ENCODE assay signal across 23 cellular contexts in the genomic region with DNA sequence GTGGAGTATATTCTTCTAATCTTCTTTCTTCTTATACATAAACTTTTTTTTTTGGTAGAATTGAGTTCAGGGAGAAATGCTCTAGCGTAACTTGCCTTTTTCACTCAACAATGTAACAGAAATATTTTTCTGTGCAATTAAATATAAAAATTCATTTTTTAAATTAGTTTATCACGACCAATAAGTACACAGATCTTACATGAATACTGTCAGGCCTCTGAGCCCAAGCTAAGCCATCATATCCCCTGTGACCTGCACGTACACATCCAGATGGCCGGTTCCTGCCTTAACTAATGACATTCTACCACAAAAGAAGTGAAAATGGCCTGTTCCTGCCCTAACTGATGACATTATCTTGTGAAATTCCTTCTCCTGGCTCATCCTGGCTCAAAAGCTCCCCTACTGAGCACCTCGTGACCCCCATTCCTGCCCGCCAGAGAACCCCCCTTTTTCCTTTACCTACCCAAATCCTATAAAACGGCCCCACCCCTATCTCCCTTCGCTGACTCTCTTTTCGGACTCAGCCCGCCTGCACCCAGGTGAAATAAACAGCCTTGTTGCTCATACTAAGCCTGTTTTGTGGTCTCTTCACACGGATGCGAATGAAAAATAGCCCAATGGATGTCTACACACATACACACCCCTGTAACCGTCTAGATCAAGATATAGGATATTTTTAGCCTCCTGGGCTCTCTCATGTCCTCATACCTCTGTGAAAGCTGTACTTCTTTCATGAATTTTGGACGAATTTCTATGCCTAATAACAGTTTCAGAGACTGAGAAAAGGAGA. TPM values are rescaled to one million over a fixed set of nuclear protein-coding genes. Genes with fewer than 3 reads are reported as not detected.
DNase-seq lines count a peak whose midpoint lies in the region; ATAC-seq and TF ChIP-seq lines count a peak whose summit lies in the region.
"Not testable (repeated sequence)": the region's sequence is repeated elsewhere in the genome, so short reads cannot be mapped to it uniquely, and the experiment has no call there.
"Had no signal": no experiment of that assay in that cellular context is flagged by ENCODE, and none has a peak within 500 bp of the region (broad histone marks: within the 10 kb centered on the region; RNA-seq: fewer than 3 reads in every experiment).

No MANE protein-coding gene starts in this region.

- H3K4ac ChIP-seq in IMR-90 (ENCODE audit: low read depth, low read length): peak overlapping the region; percentile 83

- H3K36me3 Mint-ChIP-seq in immature natural killer cell: peaks cover 5 to 14% (median 12%) of the 10 kb centered on the region in 3 donors
- not testable (repeated sequence) for H3K36me3 Mint-ChIP-seq in neural crest cell (ENCODE audit: low read depth)

- not testable (repeated sequence) for H4K20me1 ChIP-seq in IMR-90 (ENCODE audit: insufficient read depth, low read length); SK-N-SH (ENCODE audit: insufficient read depth); fibroblast of lung (ENCODE audit: control insufficient read depth, extremely low read depth, insufficient read depth, low read length)

- not testable (repeated sequence) for TF ChIP-seq RAD21 in IMR-90 (IDR thresholded peaks at IDR 0.05; ENCODE audit: low read length); SK-N-SH (IDR thresholded peaks at IDR 0.05; ENCODE audit: low read length)

- WGBS in IMR-90 (ENCODE audit: extremely low coverage in 2 of 2, insufficient read length in 1 of 2), 2 experiments: no CpG with 5 or more reads among the region's 14 CpGs
- 39% methylated on average over 14 of the region's 14 CpGs for WGBS in SK-N-SH (ENCODE audit: low lambda C conversion rate)

- dilution Hi-C loops in IMR-90 (cut with HindIII; ENCODE audit: low sequenced_read_pairs, unreplicated experiment): not testable (repeated sequence)

- H3F3A ChIP-seq in SK-N-SH (replicated peaks; ENCODE audit: insufficient read depth): peaks cover 33% of the 10 kb centered on the region

- H2BK120ac ChIP-seq in IMR-90 (ENCODE audit: low read depth, low read length): peak overlapping the region; percentile 91

- peaks cover 28% of the 10 kb centered on the region for H3K4me1 ChIP-seq in ES-I3 (ENCODE audit: insufficient read depth, low read length)
- peaks cover 16% of the 10 kb centered on the region for H3K4me1 ChIP-seq in IMR-90 (ENCODE audit: control insufficient read depth, insufficient read depth, low read length)
- peaks cover 5 to 15% of the 10 kb centered on the region in 2 experiments; a peak in 3 of 4 replicates for H3K4me1 ChIP-seq in SK-N-SH (ENCODE audit: control insufficient read depth in 1 of 2, insufficient read depth in 2 of 2, low read depth in 1 of 2, low read length in 1 of 2)
- H3K4me1 ChIP-seq in breast epithelium; fibroblast of lung (ENCODE audit: control insufficient read depth, extremely low read depth, insufficient read depth, low read length): not testable (repeated sequence)
- peaks cover 0 to 18% (median 13%) of the 10 kb centered on the region in 5 donors for H3K4me1 ChIP-seq in subcutaneous abdominal adipose tissue (ENCODE audit: control insufficient read depth in 5 of 5, insufficient read depth in 5 of 5, low read length in 5 of 5)

- peak overlapping the region in 3 of 5 donors; percentile 20 to 53 (median 21) for H3K4me3 Mint-ChIP-seq in immature natural killer cell
- peak overlapping the region; percentile 82 for H3K4me3 Mint-ChIP-seq in neural crest cell

- peak overlapping the region; percentile 88 for H2BK20ac ChIP-seq in IMR-90 (ENCODE audit: low read depth, low read length)

- H3K9ac ChIP-seq in ES-I3 (ENCODE audit: low read depth, low read length) (peak overlapping the region; percentile 94), SK-N-SH (peak overlapping the region; percentile 79), subcutaneous abdominal adipose tissue (ENCODE audit: low read length in 5 of 5) (peak overlapping the region in 2 of 5 donors; percentile 16 to 36)
- not testable (repeated sequence) for H3K9ac ChIP-seq in IMR-90 (ENCODE audit: low read depth, low read length); fibroblast of lung (ENCODE audit: insufficient read depth, low read length)

- not testable (repeated sequence) for H3K27me3 ChIP-seq in IMR-90 (ENCODE audit: control insufficient read depth, insufficient read depth, low read length); SK-N-SH (ENCODE audit: insufficient read depth); breast epithelium; fibroblast of lung (ENCODE audit: control insufficient read depth, insufficient read depth, low read length); subcutaneous abdominal adipose tissue (ENCODE audit: control insufficient read depth in 5 of 5, insufficient read depth in 4 of 5, low read length in 5 of 5)

- H3K36me3 ChIP-seq in ES-I3 (ENCODE audit: insufficient read depth, low read length) (peaks cover 16% of the 10 kb centered on the region; the same call in 1 of the 2 replicates), IMR-90 (ENCODE audit: control insufficient read depth, insufficient read depth, low read length) (peaks cover 18% of the 10 kb centered on the region), subcutaneous abdominal adipose tissue (ENCODE audit: control insufficient read depth in 5 of 5, insufficient read depth in 5 of 5, low read length in 5 of 5) (peaks cover 0 to 17% (median 5%) of the 10 kb centered on the region in 5 donors)
- H3K36me3 ChIP-seq in SK-N-SH (replicated peaks in 1 of 2; ENCODE audit: control insufficient read depth in 1 of 2, insufficient read depth in 2 of 2, low read length in 1 of 2); breast epithelium; fibroblast of lung (ENCODE audit: control insufficient read depth, insufficient read depth, low read length): not testable (repeated sequence)

- intact Hi-C loops in IMR-90 (cut with micrococcal nuclease); breast epithelium (cut with DNase I; ENCODE audit: low total_unique reads): not testable (repeated sequence)

- BruUV-seq in IMR-90 (replicated peaks; lab: Mats Ljungman, UMichigan): not testable (repeated sequence)

- peak overlapping the region; percentile 57; the same call in 1 of the 2 replicates for H3K23ac ChIP-seq in IMR-90 (ENCODE audit: low read depth, low read length)

- H4K5ac ChIP-seq in IMR-90 (ENCODE audit: low read depth, low read length): peak overlapping the region; percentile 82

- peak overlapping the region; percentile 68; the same call in 1 of the 2 replicates for H4K91ac ChIP-seq in IMR-90 (ENCODE audit: insufficient read depth, low read depth, low read length)

- DNase-seq in IMR-90; SK-N-SH; breast epithelium (ENCODE audit: low spot score in 2 of 2); fibroblast of lung (ENCODE audit: low read depth in 2 of 2); immature natural killer cell; neural crest cell (ENCODE audit: low read depth, low spot score): not testable (repeated sequence)

- not testable (repeated sequence) for H3K27ac Mint-ChIP-seq in immature natural killer cell; neural crest cell (ENCODE audit: unreplicated experiment)

- ATAC-seq in IMR-90 (ENCODE audit: low read depth): not testable (repeated sequence)

- not testable (repeated sequence) for H3K79me2 ChIP-seq in SK-N-SH (ENCODE audit: insufficient read depth); fibroblast of lung (ENCODE audit: control insufficient read depth, insufficient read depth, low read length)

- not testable (repeated sequence) for H3K9me1 ChIP-seq in IMR-90 (ENCODE audit: insufficient read depth, low read length)

- H3K56ac ChIP-seq in IMR-90 (ENCODE audit: extremely low read depth, insufficient read depth, low read length): peak overlapping the region; percentile 79

- not testable (repeated sequence) for H3K9me3 Mint-ChIP-seq in immature natural killer cell, neural crest cell

- H4K8ac ChIP-seq in IMR-90 (ENCODE audit: low read depth in 2 of 2, low read length in 2 of 2): peak overlapping the region; percentile 10 to 84

- peak overlapping the region; percentile 91 for H3K18ac ChIP-seq in IMR-90 (ENCODE audit: low read depth, low read length)

- H3K4me1 Mint-ChIP-seq in immature natural killer cell (peaks cover 15 to 22% of the 10 kb centered on the region in 2 donors), neural crest cell (peaks cover 25% of the 10 kb centered on the region)

- H2AK5ac ChIP-seq in IMR-90 (ENCODE audit: low read depth, low read length): peak overlapping the region; percentile 84

- not testable (repeated sequence) for TF ChIP-seq POLR2A in IMR-90 (IDR thresholded peaks at IDR 0.05; ENCODE audit: low read depth, low read length); breast epithelium (IDR thresholded peaks at IDR 0.05)

- H3K27ac ChIP-seq in IMR-90 (ENCODE audit: insufficient read depth, low read length) (peak overlapping the region; percentile 81), SK-N-SH (ENCODE audit: low read depth in 2 of 2, low read length in 1 of 2) (peak overlapping the region; percentile 71 to 99; a peak in 3 of 4 replicates), breast epithelium (peak overlapping the region; percentile 10), fibroblast of lung (ENCODE audit: insufficient read depth, low read length) (peak overlapping the region; percentile 86), subcutaneous abdominal adipose tissue (ENCODE audit: low read depth, low read length) (peak overlapping the region; percentile 57)

- H2BK15ac ChIP-seq in IMR-90 (ENCODE audit: low read depth, low read length): peak overlapping the region; percentile 58; the same call in 1 of the 3 replicates

- in situ Hi-C loops in IMR-90 (cut with MboI; ENCODE audit: low sequenced_read_pairs): not testable (repeated sequence)

- not testable (repeated sequence) for H2AFZ ChIP-seq in IMR-90 (replicated peaks; ENCODE audit: low read length, poor library complexity); fibroblast of lung (ENCODE audit: low read length)
- H2AFZ ChIP-seq in SK-N-SH (ENCODE audit: low read depth): peak overlapping the region; percentile 54; the same call in 1 of the 2 replicates

- CTCF ChIA-PET in IMR-90 (lab: Yijun Ruan, JAX): interaction anchor here (0.6 to 1.7 kb wide), 3 partner anchors 14 to 1675 kb away, joined by 3 to 5 read pairs (median 5); no protein-coding TSS in a partner anchor
- CTCF ChIA-PET in SK-N-SH (lab: Yijun Ruan, JAX): interaction anchor here (0.7 to 1.3 kb wide), 2 partner anchors 17 to 69 kb away, joined by 3 read pairs; no protein-coding TSS in a partner anchor

- POLR2A ChIA-PET in IMR-90 (lab: Charles Lee; ENCODE audit: unreplicated experiment); SK-N-SH (lab: Yijun Ruan, JAX): not testable (repeated sequence)

- peak overlapping the region; percentile 63; the same call in 1 of the 2 replicates for H3K14ac ChIP-seq in IMR-90 (replicated peaks; ENCODE audit: low read depth, low read length)

- H2AK9ac ChIP-seq in IMR-90 (replicated peaks; ENCODE audit: low read depth, low read length, poor library complexity): not testable (repeated sequence)

- H3K4me3 ChIP-seq in IMR-90 (ENCODE audit: insufficient read depth, low read depth, low read length); breast epithelium; fibroblast of lung (replicated peaks in 1 of 4; ENCODE audit: control extremely low read depth in 1 of 4, insufficient read depth in 1 of 4, low read depth in 3 of 4, low read length in 4 of 4); subcutaneous abdominal adipose tissue (ENCODE audit: low read depth in 1 of 5, low read length in 5 of 5): not testable (repeated sequence)
- peak overlapping the region in 1 of 2 experiments; percentile 34; a peak in 1 of 4 replicates for H3K4me3 ChIP-seq in SK-N-SH (ENCODE audit: low read depth in 2 of 2, low read length in 1 of 2)

- peak overlapping the region; percentile 81; the same call in 1 of the 2 replicates for H3K4me2 ChIP-seq in IMR-90 (ENCODE audit: low read depth, low read length)
- H3K4me2 ChIP-seq in SK-N-SH: peak overlapping the region; percentile 74
- peak overlapping the region; percentile 23 for H3K4me2 ChIP-seq in fibroblast of lung (ENCODE audit: extremely low read depth, insufficient read depth, low read length)

- H3K9me3 ChIP-seq in ES-I3 (ENCODE audit: control insufficient read depth, insufficient read depth, low read length); IMR-90 (ENCODE audit: control insufficient read depth, insufficient read depth, low read length); SK-N-SH; breast epithelium; fibroblast of lung (ENCODE audit: control insufficient read depth, insufficient read depth, low read depth, low read length); subcutaneous abdominal adipose tissue (ENCODE audit: control insufficient read depth in 5 of 5, low read length in 5 of 5): not testable (repeated sequence)

- not testable (repeated sequence) for TF ChIP-seq CTCF in IMR-90 (conservative IDR thresholded peaks at IDR 0.05; ENCODE audit: low read depth, low read length); SK-N-SH (IDR thresholded peaks at IDR 0.05); breast epithelium (IDR thresholded peaks at IDR 0.05); fibroblast of lung (conservative IDR thresholded peaks at IDR 0.05 in 1 of 2, IDR thresholded peaks at IDR 0.05 in 1 of 2; ENCODE audit: low read depth in 1 of 2, low read length in 2 of 2); neural crest cell (conservative IDR thresholded peaks at IDR 0.05)

- H3K27me3 Mint-ChIP-seq in immature natural killer cell (ENCODE audit: low read depth in 3 of 3); neural crest cell (ENCODE audit: low read depth): not testable (repeated sequence)

- H3K79me1 ChIP-seq in IMR-90 (ENCODE audit: low read depth in 1 of 2, low read length in 2 of 2): peaks cover 0 to 27% of the 10 kb centered on the region in 2 experiments; a peak in 2 of 4 replicates

- not testable (repeated sequence) for TF ChIP-seq EP300 in SK-N-SH (IDR thresholded peaks at IDR 0.05; ENCODE audit: borderline replicate concordance in 1 of 2, low read depth in 1 of 2, low read length in 1 of 2)

- H3K9me2 ChIP-seq in SK-N-SH: not testable (repeated sequence)

- H2BK5ac ChIP-seq in IMR-90 (ENCODE audit: low read depth, low read length, poor library complexity, severe bottlenecking): peak overlapping the region; percentile 99

RNA-seq across cellular contexts. Expression of gene ACSM6, which starts 35.1 kb away (rescaled TPM):
- total RNA-seq in IMR-90 (2012; rRNA removed) (not detected in 2 replicates), breast epithelium (under 1 TPM in 1 of 3 donors, not detected in 2; 0.66 TPM), fibroblast of lung (not detected in 2 replicates), neural crest cell (not detected in 2 replicates)
- polyA plus RNA-seq in IMR-90 (2012; rRNA removed) (not detected in 2 replicates), SK-N-SH (2012; rRNA removed) (not detected in 2 replicates), fibroblast of lung (not detected in 2 replicates), immature natural killer cell (under 1 TPM in 1 of 3 donors, not detected in 2; 0.10 TPM)
- not detected in 2 replicates for polyA plus RNA-seq in IMR-90 (2012; cell fraction: cytosol; rRNA removed)
- not detected in 2 replicates for polyA plus RNA-seq in IMR-90 (2012; cell fraction: nucleus; rRNA removed; ENCODE audit: low replicate concordance)
- polyA plus RNA-seq in SK-N-SH (2012; cell fraction: cytosol; rRNA removed): not detected in 2 replicates
- polyA plus RNA-seq in SK-N-SH (2012; cell fraction: nucleus; rRNA removed): not detected in 2 replicates
- polyA plus RNA-seq in fibroblast of lung (2012): not detected in 2 replicates
- not detected in 2 replicates for polyA minus RNA-seq in fibroblast of lung (ENCODE audit: low replicate concordance)
- total RNA-seq: ascending aorta; CD8-positive, alpha-beta memory T cell; esophagus squamous epithelium; gastrocnemius medialis; K562; kidney; liver; M059J; mononuclear cell; natural killer cell treated with Interleukin-12 subunit alpha and Interleukin-12 subunit beta and Interleukin-15 and Interleukin-18, amount 100 ng/mL, for 72 hours; right cardiac atrium; T-helper 1 cell treated with Interleukin-12 subunit alpha and Interleukin-12 subunit beta and Interleukin-4 antibody, amounts not matched to agents 30 ng/mL and 1 ng/mL, for 36 hours; thoracic aorta; vagina had no signal
- polyA plus RNA-seq: BJ; CD8-positive, alpha-beta memory T cell; K562; liver; right cardiac atrium had no signal

Comparison
In these comparisons a context has a peak if more than half of its experiments do, and no peak if none do; other contexts are left out.
1. H3K27ac ChIP-seq: peak in every context shown above with its lines; median percentile 86 in fibroblast of lung; 85 in SK-N-SH; 81 in IMR-90; 57 in subcutaneous abdominal adipose tissue; 10 in breast epithelium.
2. H3K4me2 ChIP-seq: peak in every context shown above with its lines; median percentile 81 in IMR-90; 74 in SK-N-SH; 23 in fibroblast of lung.